In genomic region chr9:96666653-96667362, GRCh38 we compare ENCODE assay signal across 8 cellular contexts. TPM values are rescaled to one million over a fixed set of nuclear protein-coding genes. Genes with fewer than 3 reads are reported as not detected.
A peak's percentile ranks its signal among the peaks of the same experiment; 100 is the strongest.
DNase-seq lines count a peak whose midpoint lies in the region; ATAC-seq and TF ChIP-seq lines count a peak whose summit lies in the region.
"Not testable (repeated sequence)": the region's sequence is repeated elsewhere in the genome, so short reads cannot be mapped to it uniquely, and the experiment has no call there.

No MANE protein-coding gene starts in this region.

- POLR2A ChIA-PET in Panc1 (lab: Charles Lee), result not testable (repeated sequence)

- ATAC-seq in GM21619 (IDR thresholded peaks at IDR 0.05; ENCODE audit: unreplicated experiment) (peak; percentile 68), Panc1 (peak; percentile 66), thoracic aorta (ENCODE audit: insufficient number of reproducible peaks, low FRiP score, low read depth) (peak; percentile 85)

- H3F3A ChIP-seq in DOHH2 (ENCODE audit: control insufficient read depth, insufficient read depth), result not testable (repeated sequence)

- not testable (repeated sequence) for H3K4me3 ChIP-seq in DOHH2 (ENCODE audit: low read length); Panc1 (ENCODE audit: low read depth in 2 of 2, low read length in 2 of 2); fibroblast of villous mesenchyme (ENCODE audit: low read depth, low read length)
- peak overlapping the region; percentile 61 for H3K4me3 ChIP-seq in adipocyte (ENCODE audit: low read length)
- peak overlapping the region; percentile 34 for H3K4me3 ChIP-seq in thoracic aorta

- in situ Hi-C loops in Panc1 (cut with HindIII; ENCODE audit: low pct_unique_long_range_greater_than_20kb, low sequenced_read_pairs), result not testable (repeated sequence)

- not testable (repeated sequence) for H3K4me2 ChIP-seq in DOHH2 (ENCODE audit: low read length)

- BruUV-seq in Panc1 (replicated peaks; lab: Mats Ljungman, UMichigan), result not testable (repeated sequence)

- not testable (repeated sequence) for H3K27ac ChIP-seq in DOHH2 (ENCODE audit: low read depth, low read length); Panc1 (ENCODE audit: low read length)
- peak overlapping the region in 1 of 2 donors; percentile 39 for H3K27ac ChIP-seq in thoracic aorta

- TF ChIP-seq CTCF in DOHH2 (IDR thresholded peaks at IDR 0.05; ENCODE audit: low read depth, low read length, poor library complexity, severe bottlenecking), result peak; percentile 37
- peak; percentile 81 for TF ChIP-seq CTCF in Panc1 (IDR thresholded peaks at IDR 0.05)
- peak; percentile 73 for TF ChIP-seq CTCF in fibroblast of villous mesenchyme (IDR thresholded peaks at IDR 0.05; ENCODE audit: insufficient read depth, low read depth, low read length)
- TF ChIP-seq CTCF in thoracic aorta (IDR thresholded peaks at IDR 0.05), result peak; percentile 81

- not testable (repeated sequence) for H4K20me1 ChIP-seq in DOHH2 (ENCODE audit: control insufficient read depth, insufficient read depth, low read depth, low read length)

- DNase-seq in LoVo (ENCODE audit: low spot score) (peak; percentile 57), Panc1 (ENCODE audit: low read depth, low spot score) (peak; percentile 28), adipocyte (ENCODE audit: low read depth) (peak; percentile 86), fibroblast of villous mesenchyme (ENCODE audit: low read depth) (peak; percentile 82), middle frontal gyrus (ENCODE audit: extremely low spot score, low spot score) (peak; percentile 49)
- DNase-seq in thoracic aorta (ENCODE audit: low spot score), result not testable (repeated sequence)

- intact Hi-C loops in Panc1 (cut with micrococcal nuclease; ENCODE audit: unreplicated experiment), result not testable (repeated sequence)

- not testable (repeated sequence) for H3K36me3 ChIP-seq in DOHH2 (ENCODE audit: control insufficient read depth, low read length); Panc1 (ENCODE audit: control insufficient read depth, insufficient read depth, low read length); adipocyte (ENCODE audit: control insufficient read depth, insufficient read depth, low read length, severe bottlenecking); thoracic aorta

- CTCF ChIA-PET in Panc1 (lab: Charles Lee), result interaction anchor here (0.6 to 1.2 kb wide), 5 partner anchors 23 to 1004 kb away, joined by 3 to 9 read pairs (median 4); no protein-coding TSS in a partner anchor

- not testable (repeated sequence) for H3K9me3 ChIP-seq in DOHH2 (ENCODE audit: control insufficient read depth, insufficient read depth, low read length); Panc1 (ENCODE audit: control insufficient read depth, insufficient read depth, low read depth, low read length); adipocyte (ENCODE audit: control insufficient read depth, low read length); thoracic aorta

- H3K9ac ChIP-seq in adipocyte (ENCODE audit: low read length), result peak overlapping the region; percentile 66

- not testable (repeated sequence) for H3K9me2 ChIP-seq in DOHH2 (replicated peaks; ENCODE audit: control insufficient read depth, low read length)

- not testable (repeated sequence) for H3K79me2 ChIP-seq in DOHH2 (ENCODE audit: control insufficient read depth, low read length)

- not testable (repeated sequence) for H3K4me1 ChIP-seq in DOHH2 (ENCODE audit: control insufficient read depth, low read length); Panc1 (ENCODE audit: control insufficient read depth, insufficient read depth, low read length); adipocyte (ENCODE audit: control insufficient read depth, insufficient read depth, low read length); thoracic aorta (ENCODE audit: control insufficient read depth in 1 of 2, low read depth in 2 of 2)

- H3K27me3 ChIP-seq in DOHH2 (ENCODE audit: control insufficient read depth, low read length); Panc1 (ENCODE audit: control insufficient read depth, insufficient read depth, low read length); adipocyte (replicated peaks; ENCODE audit: control insufficient read depth, insufficient read depth, low read length); thoracic aorta (replicated peaks; ENCODE audit: insufficient read depth): not testable (repeated sequence)

RNA-seq across cellular contexts. Expression of gene PRXL2C, which starts 11.7 kb away (rescaled TPM):
- total RNA-seq in Panc1 (2021; ENCODE audit: unreplicated experiment) (14.0 TPM), fibroblast of villous mesenchyme (15.5 and 21.6 TPM in 2 replicates), thoracic aorta (10 to 100 TPM; 22.9 to 26.1 TPM)
- polyA plus RNA-seq in Panc1 (2012; ENCODE audit: insufficient read length), result 5.6 TPM

RNA-seq across cellular contexts. Expression of gene CDC14B, which starts 47.2 kb away (rescaled TPM):
- total RNA-seq in Panc1 (2021; ENCODE audit: unreplicated experiment) (11.8 TPM), fibroblast of villous mesenchyme (13.2 and 26.8 TPM in 2 replicates), thoracic aorta (10 to 100 TPM; 25.7 to 39.5 TPM)
- polyA plus RNA-seq in Panc1 (2012; ENCODE audit: insufficient read length), result 5.0 TPM
